ENCODE assay signal across 1 cellular context in genomic region chr11:46594785-46595184, GRCh38.
TF ChIP-seq lines count a peak whose summit lies in the region.

No MANE protein-coding gene starts in this region.

TF ChIP-seq in endothelial cell of umbilical vein, 7 proteins besides CTCF, POLR2A, EP300 and RAD21 (continued from another document):
- TF ChIP-seq MYC (IDR thresholded peaks at IDR 0.05; ENCODE audit: low read depth, low read length): no peak
